In the genomic region with DNA sequence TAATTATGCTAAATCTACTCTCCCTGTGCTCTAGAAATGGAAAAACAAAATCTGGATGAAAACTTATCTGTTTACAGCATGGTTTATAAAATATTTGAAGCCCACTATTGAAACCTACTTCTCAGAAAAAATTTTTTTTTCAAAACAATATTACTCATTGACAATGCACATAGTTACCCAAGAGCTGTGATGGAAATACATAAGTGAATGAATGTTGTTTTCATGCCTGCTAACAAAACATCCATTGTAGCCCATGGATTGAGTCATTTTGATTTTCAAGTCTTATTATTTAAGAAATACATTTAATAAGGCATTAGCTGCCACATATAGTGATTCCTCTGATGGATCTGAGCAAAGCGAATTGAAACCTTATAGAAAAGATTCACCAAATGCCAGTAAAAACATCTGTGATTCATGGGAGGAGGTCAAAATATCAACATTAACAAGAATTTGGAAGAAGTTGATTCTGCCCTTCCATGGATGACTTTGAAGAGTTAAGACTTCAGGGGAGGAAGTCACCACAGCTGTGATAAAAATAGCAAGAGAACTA, we compare ENCODE assay signal across 28 cellular contexts.
"Had no signal": no experiment of that assay in that cellular context is flagged by ENCODE, and none has a peak within 500 bp of the region (broad histone marks: within the 10 kb centered on the region; RNA-seq: fewer than 3 reads in every experiment).

No MANE protein-coding gene starts in this region.

- H3K4me3 ChIP-seq: body of pancreas, gastroesophageal sphincter, ovary, psoas muscle, right atrium auricular region, skin epidermis, tibial artery had no signal

- H3K4me1 Mint-ChIP-seq: activated naive CD4-positive, alpha-beta T cell treated with anti-CD3 and anti-CD28 coated beads, Interleukin-2, amount 50 U/mL, for 24 hours; memory B cell had no signal

- H3K27ac ChIP-seq: body of pancreas, gastroesophageal sphincter, neutrophil, ovary, psoas muscle, right atrium auricular region, skin epidermis, tibial artery, WERI-Rb-1 had no signal

- H3K27me3 Mint-ChIP-seq: activated CD4-positive, alpha-beta T cell treated with anti-CD3 and anti-CD28 coated beads, Interleukin-2, amount 10 ng/mL, durations not matched to agents 7 days and 5 days; activated CD8-positive, alpha-beta T cell treated with anti-CD3 and anti-CD28 coated beads for 36 hours; memory B cell; natural killer cell treated with Interleukin-12 subunit alpha and Interleukin-12 subunit beta and Interleukin-15 and Interleukin-18, amount 100 ng/mL, for 72 hours had no signal

- H3K4me1 ChIP-seq: body of pancreas, gastroesophageal sphincter, psoas muscle, right atrium auricular region had no signal

- H3K4me3 Mint-ChIP-seq: activated CD4-positive, alpha-beta T cell treated with anti-CD3 and anti-CD28 coated beads, Interleukin-2, amount 10 ng/mL, durations not matched to agents 7 days and 5 days; activated CD8-positive, alpha-beta T cell treated with anti-CD3 and anti-CD28 coated beads for 36 hours; activated naive CD4-positive, alpha-beta T cell treated with anti-CD3 and anti-CD28 coated beads, Interleukin-2, amount 50 U/mL, for 24 hours; memory B cell; natural killer cell treated with Interleukin-12 subunit alpha and Interleukin-12 subunit beta and Interleukin-15 and Interleukin-18, amount 100 ng/mL, for 72 hours; stimulated activated naive CD8-positive, alpha-beta T cell treated with anti-CD3 and anti-CD28 coated beads, Interleukin-15, Interleukin-2, amounts not matched to agents 100 ng/mL and 50 ng/mL, for 24 hours; T-helper 2 cell treated with Interferon-gamma antibody and Interleukin-4, amounts not matched to agents 5 μg/mL and 100 μg/mL, for 36 hours had no signal

- H3K9me3 Mint-ChIP-seq: activated CD4-positive, alpha-beta T cell treated with anti-CD3 and anti-CD28 coated beads, Interleukin-2, amount 10 ng/mL, durations not matched to agents 7 days and 5 days; activated CD8-positive, alpha-beta T cell treated with anti-CD3 and anti-CD28 coated beads for 36 hours; memory B cell; stimulated activated naive CD8-positive, alpha-beta T cell treated with anti-CD3 and anti-CD28 coated beads, Interleukin-15, Interleukin-2, amounts not matched to agents 100 ng/mL and 50 ng/mL, for 24 hours; T-helper 2 cell treated with Interferon-gamma antibody and Interleukin-4, amounts not matched to agents 5 μg/mL and 100 μg/mL, for 36 hours had no signal

- H3K36me3 ChIP-seq: gastroesophageal sphincter, neutrophil, ovary, right atrium auricular region, tibial artery, WERI-Rb-1 had no signal

- ATAC-seq: activated CD8-positive, alpha-beta T cell treated with anti-CD3 and anti-CD28 coated beads for 36 hours; body of pancreas; esophagus mucosa; gastroesophageal sphincter; left ventricle myocardium superior; natural killer cell treated with Interleukin-12 subunit alpha and Interleukin-12 subunit beta and Interleukin-15 and Interleukin-18, amount 100 ng/mL, for 72 hours; psoas muscle had no signal

- H3K27ac Mint-ChIP-seq: activated CD4-positive, alpha-beta T cell treated with anti-CD3 and anti-CD28 coated beads, Interleukin-2, amount 10 ng/mL, durations not matched to agents 7 days and 5 days; activated CD8-positive, alpha-beta T cell treated with anti-CD3 and anti-CD28 coated beads for 36 hours; activated naive CD4-positive, alpha-beta T cell treated with anti-CD3 and anti-CD28 coated beads, Interleukin-2, amount 50 U/mL, for 24 hours; memory B cell; natural killer cell treated with Interleukin-12 subunit alpha and Interleukin-12 subunit beta and Interleukin-15 and Interleukin-18, amount 100 ng/mL, for 72 hours; stimulated activated naive CD8-positive, alpha-beta T cell treated with anti-CD3 and anti-CD28 coated beads, Interleukin-15, Interleukin-2, amounts not matched to agents 100 ng/mL and 50 ng/mL, for 24 hours; T-helper 2 cell treated with Interferon-gamma antibody and Interleukin-4, amounts not matched to agents 5 μg/mL and 100 μg/mL, for 36 hours had no signal

- H3K27me3 ChIP-seq: body of pancreas, gastroesophageal sphincter, neutrophil, ovary, right atrium auricular region, tibial artery had no signal

- H3K36me3 Mint-ChIP-seq: activated naive CD4-positive, alpha-beta T cell treated with anti-CD3 and anti-CD28 coated beads, Interleukin-2, amount 50 U/mL, for 24 hours; memory B cell; natural killer cell treated with Interleukin-12 subunit alpha and Interleukin-12 subunit beta and Interleukin-15 and Interleukin-18, amount 100 ng/mL, for 72 hours had no signal

- H3K9me3 ChIP-seq: body of pancreas, neutrophil, ovary, psoas muscle, tibial artery had no signal

- DNase-seq: activated CD4-positive, alpha-beta T cell treated with anti-CD3 and anti-CD28 coated beads, Interleukin-2, amount 10 ng/mL, durations not matched to agents 7 days and 5 days; activated CD4-positive, CD25-positive, alpha-beta regulatory T cell treated with anti-CD3 and anti-CD28 coated beads, Interleukin-2, amount 50 U/mL, for 72 hours; activated CD8-positive, alpha-beta T cell treated with anti-CD3 and anti-CD28 coated beads for 36 hours; activated gamma-delta T cell treated with Interleukin-2 at 50 U/mL for 16 hours; activated T-cell treated with anti-CD3 and anti-CD28 coated beads, Interleukin-2, amount 50 U/mL, for 1 hour; anterior cingulate cortex; body of pancreas; caudate nucleus; effector memory CD4-positive, alpha-beta T cell; head of caudate nucleus; hypothalamus; left ventricle myocardium superior; ovary; psoas muscle; stimulated activated CD4-positive, alpha-beta T cell treated with anti-CD3 and anti-CD28 coated beads, Interleukin-1b, Interleukin-23, amount 100 ng/mL, for 48 hours; substantia nigra; tibial artery; WERI-Rb-1 had no signal
